In genomic region chr15:41592718-41593117, GRCh38 we compare ENCODE assay signal across 1 cellular context. TPM values are rescaled to one million over a fixed set of nuclear protein-coding genes. Genes with fewer than 3 reads are reported as not detected.
"Had no signal": no experiment of that assay in that cellular context is flagged by ENCODE, and none has a peak within 500 bp of the region (broad histone marks: within the 10 kb centered on the region; RNA-seq: fewer than 3 reads in every experiment).

No MANE protein-coding gene starts in this region.

RNA-seq across cellular contexts. Expression of gene TYRO3, which starts 33.7 kb away (rescaled TPM):
- polyA plus RNA-seq: naive thymus-derived CD8-positive, alpha-beta T cell had no signal
